ENCODE assay signal across 12 cellular contexts in the genomic region with DNA sequence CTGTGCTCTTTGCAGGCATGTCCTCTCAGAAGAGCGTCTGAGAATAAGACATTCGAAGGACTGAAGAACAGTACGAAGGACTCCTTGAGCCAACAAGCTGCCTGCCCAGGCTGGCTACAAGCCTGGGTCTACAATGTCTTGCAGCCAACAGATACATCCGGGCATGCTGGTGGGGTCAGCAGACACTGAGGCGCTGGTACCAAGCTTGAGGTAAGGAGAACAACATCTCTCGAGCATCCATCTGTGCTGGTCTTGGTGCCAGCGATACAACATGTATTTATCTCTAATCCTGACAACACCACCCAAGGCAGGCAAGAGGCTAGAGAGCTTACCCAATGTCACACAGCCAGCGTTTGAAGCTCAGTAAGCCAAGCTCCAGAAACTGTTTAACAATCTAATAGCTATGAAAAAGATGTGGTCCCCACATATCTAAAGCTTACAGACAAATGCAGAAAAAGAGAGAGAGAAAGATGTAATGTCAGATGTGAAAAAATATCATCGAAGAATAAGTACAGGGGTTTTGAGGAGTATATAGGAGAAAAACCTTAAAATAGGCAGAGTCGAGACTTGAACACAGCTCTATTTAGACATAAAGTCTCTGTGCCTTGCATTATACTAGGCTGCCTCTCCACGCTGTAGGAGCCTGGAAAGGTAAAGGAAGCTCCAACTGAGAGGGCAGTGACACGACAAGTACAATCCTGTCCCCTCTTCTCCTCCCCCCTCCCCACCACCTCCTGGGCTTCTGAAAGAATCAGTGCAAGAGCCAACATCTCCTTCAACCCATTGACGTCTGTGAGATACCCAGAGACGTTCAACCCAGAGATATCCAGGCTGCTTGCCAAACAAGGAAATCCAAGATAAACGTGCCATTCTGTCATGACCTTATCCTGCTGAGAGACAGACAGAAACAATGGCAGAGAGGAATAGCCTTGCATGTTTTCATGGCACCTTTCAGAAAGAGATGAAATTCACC. TPM values are rescaled to one million over a fixed set of nuclear protein-coding genes. Genes with fewer than 3 reads are reported as not detected.
DNase-seq lines count a peak whose midpoint lies in the region; TF ChIP-seq lines count a peak whose summit lies in the region.
"Had no signal": no experiment of that assay in that cellular context is flagged by ENCODE, and none has a peak within 500 bp of the region (broad histone marks: within the 10 kb centered on the region; RNA-seq: fewer than 3 reads in every experiment).

No MANE protein-coding gene starts in this region.

- H3K9me2 ChIP-seq in SK-N-SH = no peaks in the 10 kb centered on the region
- no peaks in the 10 kb centered on the region for H3K9me2 ChIP-seq in Karpas-422 (replicated peaks; ENCODE audit: insufficient read depth, low read length)

- H3K4me3 ChIP-seq in SK-N-SH (ENCODE audit: low read depth in 2 of 2, low read length in 1 of 2) (no peak overlapping the region), esophagus squamous epithelium (no peak overlapping the region), lower leg skin (ENCODE audit: low read depth, poor library complexity, severe bottlenecking) (no peak overlapping the region), Karpas-422 (ENCODE audit: low read length) (no peak overlapping the region)
- H3K4me3 ChIP-seq: upper lobe of right lung had no signal

- H3K4me1 ChIP-seq in SK-N-SH (ENCODE audit: control insufficient read depth in 1 of 2, insufficient read depth in 2 of 2, low read depth in 1 of 2, low read length in 1 of 2) (peaks cover 3 to 39% of the 10 kb centered on the region in 2 experiments; a peak in 2 of 4 replicates), esophagus squamous epithelium (peaks cover 4 to 72% (median 37%) of the 10 kb centered on the region in 3 donors), Karpas-422 (ENCODE audit: low read length) (no peaks in the 10 kb centered on the region)

- WGBS in SK-N-SH (ENCODE audit: low lambda C conversion rate) = 69% methylated on average over 15 of the region's 15 CpGs
- WGBS in esophagus squamous epithelium, 2 donors = 43 to 52% methylated on average over 15 of the region's 15 CpGs
- WGBS in lower leg skin, 2 donors = 46 to 49% methylated on average over 15 of the region's 15 CpGs

- H3K79me2 ChIP-seq in SK-N-SH (ENCODE audit: insufficient read depth) (peaks cover 82% of the 10 kb centered on the region), Karpas-422 (ENCODE audit: low read length) (no peaks in the 10 kb centered on the region)

- POLR2A ChIA-PET in SK-N-SH (lab: Yijun Ruan, JAX) = no interaction called here
- POLR2A ChIA-PET in HEK293T (lab: Yijun Ruan, JAX) = interaction anchor here (1.8 kb wide), 1 partner anchor 39 kb away, joined by 4 read pairs; the partner anchor contains the start of gene WWTR1

- intact Hi-C loops in esophagus squamous epithelium (cut with DNase I) = no loop called here
- intact Hi-C loops in lower leg skin (cut with DNase I; ENCODE audit: low total_unique reads) = no loop called here

- TF ChIP-seq EP300 in SK-N-SH (IDR thresholded peaks at IDR 0.05; ENCODE audit: borderline replicate concordance in 1 of 2, low read depth in 1 of 2, low read length in 1 of 2) = no peak

- H3K9ac ChIP-seq in SK-N-SH = no peak overlapping the region
- no peak overlapping the region for H3K9ac ChIP-seq in Karpas-422 (ENCODE audit: low read length)

- TF ChIP-seq CTCF in SK-N-SH (IDR thresholded peaks at IDR 0.05) = no peak
- TF ChIP-seq CTCF in esophagus squamous epithelium (IDR thresholded peaks at IDR 0.05) = no peak
- no peak for TF ChIP-seq CTCF in lower leg skin (IDR thresholded peaks at IDR 0.05)

- H3K4me2 ChIP-seq in SK-N-SH = peak overlapping the region; percentile 38; the same call in 1 of the 2 replicates
- H3K4me2 ChIP-seq in Karpas-422 (ENCODE audit: low read depth, low read length, poor library complexity, severe bottlenecking) = no peak overlapping the region

- H4K20me1 ChIP-seq in SK-N-SH (ENCODE audit: insufficient read depth) (peaks cover 11% of the 10 kb centered on the region), Karpas-422 (ENCODE audit: insufficient read depth, low read depth, low read length) (no peaks in the 10 kb centered on the region)

- CTCF ChIA-PET in SK-N-SH (lab: Yijun Ruan, JAX) = interaction anchor here (0.6 to 1.1 kb wide), 3 partner anchors 11 to 99 kb away, joined by 3 to 4 read pairs (median 3); no protein-coding TSS in a partner anchor
- CTCF ChIA-PET in HEK293T (lab: Yijun Ruan, JAX) = interaction anchor here (0.5 to 0.7 kb wide), 2 partner anchors 31 to 47 kb away, joined by 3 to 4 read pairs; no protein-coding TSS in a partner anchor

- H3K36me3 ChIP-seq in SK-N-SH (replicated peaks in 1 of 2; ENCODE audit: control insufficient read depth in 1 of 2, insufficient read depth in 2 of 2, low read length in 1 of 2) = peaks cover 0 to 8% of the 10 kb centered on the region in 2 experiments
- no peaks in the 10 kb centered on the region for H3K36me3 ChIP-seq in esophagus squamous epithelium
- no peaks in the 10 kb centered on the region for H3K36me3 ChIP-seq in Karpas-422 (ENCODE audit: insufficient read depth, low read length)
- H3K36me3 ChIP-seq: upper lobe of right lung had no signal

- H3K9me3 ChIP-seq in SK-N-SH (no peaks in the 10 kb centered on the region), esophagus squamous epithelium (no peaks in the 10 kb centered on the region), Karpas-422 (ENCODE audit: low read length) (no peaks in the 10 kb centered on the region)
- H3K9me3 ChIP-seq: upper lobe of right lung had no signal

- H2AFZ ChIP-seq in SK-N-SH (ENCODE audit: low read depth) = no peak overlapping the region
- no peak overlapping the region for H2AFZ ChIP-seq in Karpas-422 (ENCODE audit: low read length)

- TF ChIP-seq POLR2A in esophagus squamous epithelium (IDR thresholded peaks at IDR 0.05) = no peak
- TF ChIP-seq POLR2A in lower leg skin (IDR thresholded peaks at IDR 0.05) = no peak

- DNase-seq in C1 segment of cervical spinal cord (lab: John Stamatoyannopoulos, UW) = peak in 10 of 14 donors; percentile 10 to 67 (median 26)
- DNase-seq in SK-N-SH = no peak
- DNase-seq in esophagus squamous epithelium (lab: John Stamatoyannopoulos, UW) = no peak
- DNase-seq in mucosa of gallbladder (ENCODE audit: low spot score) = peak; percentile 58
- DNase-seq in lower leg skin (ENCODE audit: low spot score in 2 of 2) = no peak
- no peak for DNase-seq in Karpas-422
- DNase-seq in HEK293T (ENCODE audit: extremely low spot score) = no peak
- no peak for DNase-seq in SIG-M5 (lab: John Stamatoyannopoulos, UW)
- DNase-seq: activated T-cell treated with anti-CD3 and anti-CD28 coated beads, Interleukin-2, amount 50 U/mL, for 1 hour; AML-193; upper lobe of right lung had no signal

- H3K27ac ChIP-seq in SK-N-SH (ENCODE audit: low read depth in 2 of 2, low read length in 1 of 2) (peak overlapping the region in 1 of 2 experiments; percentile 96; a peak in 1 of 4 replicates), esophagus squamous epithelium (peak overlapping the region in 3 of 4 donors; percentile 32 to 50 (median 45)), Karpas-422 (ENCODE audit: low read length) (no peak overlapping the region)
- H3K27ac ChIP-seq: upper lobe of right lung, VCaP had no signal

- H3F3A ChIP-seq in SK-N-SH (replicated peaks; ENCODE audit: insufficient read depth) = peaks cover 31% of the 10 kb centered on the region

- H3K27me3 ChIP-seq in SK-N-SH (ENCODE audit: insufficient read depth) (no peaks in the 10 kb centered on the region), esophagus squamous epithelium (no peaks in the 10 kb centered on the region), Karpas-422 (ENCODE audit: low read length) (no peaks in the 10 kb centered on the region)
- H3K27me3 ChIP-seq: upper lobe of right lung had no signal

- TF ChIP-seq RAD21 in SK-N-SH (IDR thresholded peaks at IDR 0.05; ENCODE audit: low read length) = no peak

TF ChIP-seq in SK-N-SH, 30 proteins besides CTCF, POLR2A, EP300 and RAD21:
- TF ChIP-seq, protein P1, sequence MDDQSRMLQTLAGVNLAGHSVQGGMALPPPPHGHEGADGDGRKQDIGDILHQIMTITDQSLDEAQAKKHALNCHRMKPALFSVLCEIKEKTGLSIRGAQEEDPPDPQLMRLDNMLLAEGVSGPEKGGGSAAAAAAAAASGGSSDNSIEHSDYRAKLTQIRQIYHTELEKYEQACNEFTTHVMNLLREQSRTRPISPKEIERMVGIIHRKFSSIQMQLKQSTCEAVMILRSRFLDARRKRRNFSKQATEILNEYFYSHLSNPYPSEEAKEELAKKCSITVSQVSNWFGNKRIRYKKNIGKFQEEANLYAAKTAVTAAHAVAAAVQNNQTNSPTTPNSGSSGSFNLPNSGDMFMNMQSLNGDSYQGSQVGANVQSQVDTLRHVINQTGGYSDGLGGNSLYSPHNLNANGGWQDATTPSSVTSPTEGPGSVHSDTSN (IDR thresholded peaks at IDR 0.05) = 0 out of 2 replicates have a peak, but pooled peaks have one; percentile 14
- TF ChIP-seq ELF1 (IDR thresholded peaks at IDR 0.05) = no peak
- no peak for TF ChIP-seq JUND (IDR thresholded peaks at IDR 0.05)

TF ChIP-seq in HEK293T, 16 proteins besides CTCF, POLR2A, EP300 and RAD21 (continues in another document):
- TF ChIP-seq TARDBP (IDR thresholded peaks at IDR 0.05) = no peak
- TF ChIP-seq, protein P2, sequence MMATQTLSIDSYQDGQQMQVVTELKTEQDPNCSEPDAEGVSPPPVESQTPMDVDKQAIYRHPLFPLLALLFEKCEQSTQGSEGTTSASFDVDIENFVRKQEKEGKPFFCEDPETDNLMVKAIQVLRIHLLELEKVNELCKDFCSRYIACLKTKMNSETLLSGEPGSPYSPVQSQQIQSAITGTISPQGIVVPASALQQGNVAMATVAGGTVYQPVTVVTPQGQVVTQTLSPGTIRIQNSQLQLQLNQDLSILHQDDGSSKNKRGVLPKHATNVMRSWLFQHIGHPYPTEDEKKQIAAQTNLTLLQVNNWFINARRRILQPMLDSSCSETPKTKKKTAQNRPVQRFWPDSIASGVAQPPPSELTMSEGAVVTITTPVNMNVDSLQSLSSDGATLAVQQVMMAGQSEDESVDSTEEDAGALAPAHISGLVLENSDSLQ (IDR thresholded peaks at IDR 0.05) = no peak
- TF ChIP-seq FOXK2 (IDR thresholded peaks at IDR 0.05) = no peak
- TF ChIP-seq ARNT (IDR thresholded peaks at IDR 0.05) = no peak
- TF ChIP-seq HDGF (IDR thresholded peaks at IDR 0.05; ENCODE audit: borderline replicate concordance) = no peak
- no peak for TF ChIP-seq L3MBTL2 (conservative IDR thresholded peaks at IDR 0.05)
- no peak for TF ChIP-seq FOXA1 (IDR thresholded peaks at IDR 0.05)
- TF ChIP-seq CTBP1 (IDR thresholded peaks at IDR 0.05; ENCODE audit: borderline replicate concordance) = no peak
- TF ChIP-seq ZNF384 (IDR thresholded peaks at IDR 0.05) = no peak
- TF ChIP-seq ELF4 (IDR thresholded peaks at IDR 0.05) = no peak
- no peak for TF ChIP-seq SUZ12 (IDR thresholded peaks at IDR 0.05)

RNA-seq across cellular contexts. Expression of gene WWTR1, which starts 39.4 kb away (rescaled TPM):
- polyA plus RNA-seq in SK-N-SH (2012; rRNA removed) = 60.6 and 64.1 TPM in 2 replicates
- polyA plus RNA-seq in SK-N-SH (2012; cell fraction: cytosol; rRNA removed) = 58.4 and 61.3 TPM in 2 replicates
- 62.1 and 86.3 TPM in 2 replicates for polyA plus RNA-seq in SK-N-SH (2012; cell fraction: nucleus; rRNA removed)
- total RNA-seq in esophagus squamous epithelium (100 to 1,000 TPM in 1 of 4 donors, 10 to 100 TPM in 3; 35.7 to 116 (median 39.6) TPM), mucosa of gallbladder (82.8 TPM), lower leg skin (10 to 100 TPM; 52.4 to 78.1 (median 56.1) TPM)
- 0.11 TPM in 1 of 2 replicates, not detected in the other for total RNA-seq in Karpas-422 (2014; rRNA removed; shearing (Covaris generic); ENCODE audit: low replicate concordance)

Comparison
In these comparisons a context has a peak if more than half of its experiments do, and no peak if none do; other contexts are left out.
1. DNase-seq: peak in C1 segment of cervical spinal cord (10 of 14) and mucosa of gallbladder (single experiment); none in SK-N-SH (single experiment), esophagus squamous epithelium (single experiment), lower leg skin (0 of 2), Karpas-422 (single experiment), HEK293T (single experiment) and SIG-M5 (single experiment).
2. RNA of gene WWTR1, which starts 39.4 kb away (total RNA-seq): 82.8 TPM in mucosa of gallbladder (single experiment), 52.4 to 78.1 TPM in lower leg skin and 35.7 to 116 TPM in esophagus squamous epithelium; 0.11 TPM in Karpas-422; every median in the first group is over 10 times any median in the second.